15 cellular contexts compared by ENCODE assay signal in genomic region chr12:14946856-14947255, GRCh38. TPM values are rescaled to one million over a fixed set of nuclear protein-coding genes. Genes with fewer than 3 reads are reported as not detected.
DNase-seq lines count a peak whose midpoint lies in the region; ATAC-seq and TF ChIP-seq lines count a peak whose summit lies in the region.
"Had no signal": no experiment of that assay in that cellular context is flagged by ENCODE, and none has a peak within 500 bp of the region (broad histone marks: within the 10 kb centered on the region; RNA-seq: fewer than 3 reads in every experiment).

No MANE protein-coding gene starts in this region.

- peak overlapping the region; percentile 99 for H3K27ac ChIP-seq in CD4-positive, CD25-positive, alpha-beta regulatory T cell (ENCODE audit: insufficient read depth, low read length, poor library complexity, severe bottlenecking)
- peak overlapping the region; percentile 78 to 92 for H3K27ac ChIP-seq in breast epithelium

- no peaks in the 10 kb centered on the region for H3K9me3 ChIP-seq in CD4-positive, CD25-positive, alpha-beta regulatory T cell (ENCODE audit: control insufficient read depth in 2 of 2, low read length in 2 of 2)
- no peaks in the 10 kb centered on the region for H3K9me3 ChIP-seq in breast epithelium

- ATAC-seq in CD4-positive, CD25-positive, alpha-beta regulatory T cell (ENCODE audit: low read depth in 2 of 2) = no peak
- no peak for ATAC-seq in natural killer cell treated with Interleukin-12 subunit alpha and Interleukin-12 subunit beta and Interleukin-15 and Interleukin-18, amount 100 ng/mL, for 72 hours
- no peak for ATAC-seq in sciatic nerve

- DNase-seq in CD4-positive, CD25-positive, alpha-beta regulatory T cell = no peak
- peak; percentile 18 for DNase-seq in HT1080 (ENCODE audit: low read depth)
- DNase-seq in breast epithelium (ENCODE audit: low spot score in 2 of 2) = no peak
- no peak for DNase-seq in natural killer cell treated with Interleukin-12 subunit alpha and Interleukin-12 subunit beta and Interleukin-15 and Interleukin-18, amount 100 ng/mL, for 72 hours (ENCODE audit: low spot score)
- no peak for DNase-seq in NCI-H1092 treated with DMSO at 0.1 percent for 48 hours (lab: John Stamatoyannopoulos, UW)
- DNase-seq in DMS79 treated with DMSO at 0.1 percent for 48 hours (lab: John Stamatoyannopoulos, UW) = no peak
- no peak for DNase-seq in sciatic nerve (ENCODE audit: low spot score)
- DNase-seq in RKO (ENCODE audit: low spot score) = no peak
- DNase-seq: Kasumi-1, mesendoderm, NCI-H2171 treated with DMSO at 0.1 percent for 48 hours had no signal

- H3K4me3 Mint-ChIP-seq in CD4-positive, CD25-positive, alpha-beta regulatory T cell = peak overlapping the region; percentile 37 to 91 (median 64)
- peak overlapping the region; percentile 69 for H3K4me3 Mint-ChIP-seq in natural killer cell treated with Interleukin-12 subunit alpha and Interleukin-12 subunit beta and Interleukin-15 and Interleukin-18, amount 100 ng/mL, for 72 hours
- H3K4me3 Mint-ChIP-seq: brain had no signal

- H3K4me3 ChIP-seq in CD4-positive, CD25-positive, alpha-beta regulatory T cell (ENCODE audit: low read depth, low read length) = peak overlapping the region; percentile 100
- H3K4me3 ChIP-seq in breast epithelium = no peak overlapping the region

- no peaks in the 10 kb centered on the region for H3K27me3 Mint-ChIP-seq in CD4-positive, CD25-positive, alpha-beta regulatory T cell
- no peaks in the 10 kb centered on the region for H3K27me3 Mint-ChIP-seq in natural killer cell treated with Interleukin-12 subunit alpha and Interleukin-12 subunit beta and Interleukin-15 and Interleukin-18, amount 100 ng/mL, for 72 hours
- H3K27me3 Mint-ChIP-seq: brain had no signal

- H3K4me1 Mint-ChIP-seq in CD4-positive, CD25-positive, alpha-beta regulatory T cell = peaks cover 60 to 86% (median 71%) of the 10 kb centered on the region in 4 donors
- peaks cover 54 to 64% of the 10 kb centered on the region in 2 donors for H3K4me1 Mint-ChIP-seq in natural killer cell treated with Interleukin-12 subunit alpha and Interleukin-12 subunit beta and Interleukin-15 and Interleukin-18, amount 100 ng/mL, for 72 hours (ENCODE audit: low read depth in 2 of 2)

- no peaks in the 10 kb centered on the region for H3K27me3 ChIP-seq in CD4-positive, CD25-positive, alpha-beta regulatory T cell (ENCODE audit: control insufficient read depth, insufficient read depth, low read length)
- no peaks in the 10 kb centered on the region for H3K27me3 ChIP-seq in breast epithelium

- no peak for TF ChIP-seq POLR2A in breast epithelium (IDR thresholded peaks at IDR 0.05)

- H3K36me3 ChIP-seq in CD4-positive, CD25-positive, alpha-beta regulatory T cell (ENCODE audit: control insufficient read depth, insufficient read depth, low read length) = peaks cover 88% of the 10 kb centered on the region
- no peaks in the 10 kb centered on the region for H3K36me3 ChIP-seq in breast epithelium

- peaks cover 82% of the 10 kb centered on the region for H3K36me3 Mint-ChIP-seq in CD4-positive, CD25-positive, alpha-beta regulatory T cell
- peaks cover 77% of the 10 kb centered on the region for H3K36me3 Mint-ChIP-seq in natural killer cell treated with Interleukin-12 subunit alpha and Interleukin-12 subunit beta and Interleukin-15 and Interleukin-18, amount 100 ng/mL, for 72 hours
- H3K36me3 Mint-ChIP-seq: brain had no signal

- H3K4me1 ChIP-seq in CD4-positive, CD25-positive, alpha-beta regulatory T cell (ENCODE audit: control insufficient read depth, insufficient read depth, low read length, poor library complexity, severe bottlenecking) = peaks cover 72% of the 10 kb centered on the region
- peaks cover 0 to 6% of the 10 kb centered on the region in 2 donors for H3K4me1 ChIP-seq in breast epithelium

- intact Hi-C loops in breast epithelium (cut with DNase I; ENCODE audit: low total_unique reads) = no loop called here
- intact Hi-C loops in sciatic nerve (cut with DNase I) = no loop called here

- H3K27ac Mint-ChIP-seq in CD4-positive, CD25-positive, alpha-beta regulatory T cell = peak overlapping the region; percentile 94 to 98 (median 94)
- H3K27ac Mint-ChIP-seq in natural killer cell treated with Interleukin-12 subunit alpha and Interleukin-12 subunit beta and Interleukin-15 and Interleukin-18, amount 100 ng/mL, for 72 hours = peak overlapping the region; percentile 89 to 92

- no peaks in the 10 kb centered on the region for H3K9me3 Mint-ChIP-seq in CD4-positive, CD25-positive, alpha-beta regulatory T cell
- H3K9me3 Mint-ChIP-seq in natural killer cell treated with Interleukin-12 subunit alpha and Interleukin-12 subunit beta and Interleukin-15 and Interleukin-18, amount 100 ng/mL, for 72 hours = no peaks in the 10 kb centered on the region
- H3K9me3 Mint-ChIP-seq: brain had no signal

- TF ChIP-seq CTCF in breast epithelium (IDR thresholded peaks at IDR 0.05) = no peak

RNA-seq across cellular contexts. Expression of gene ERP27, which starts 8.5 kb away (rescaled TPM):
- total RNA-seq in CD4-positive, CD25-positive, alpha-beta regulatory T cell = 25.4 TPM
- 1 to 10 TPM; 5.3 to 8.0 (median 6.2) TPM for polyA plus RNA-seq in CD4-positive, CD25-positive, alpha-beta regulatory T cell
- total RNA-seq in HT1080 (2014; rRNA removed; shearing (Covaris generic)) = 0.03 TPM in 1 of 2 replicates, not detected in the other
- polyA plus RNA-seq in HT1080 (2015; cell fraction: cytosol; rRNA removed) = 0.11 TPM in 1 of 2 replicates, not detected in the other
- not detected in 2 replicates for polyA plus RNA-seq in HT1080 (2015; cell fraction: nucleus; rRNA removed)
- total RNA-seq in breast epithelium = 1 to 10 TPM in 2 of 3 donors, under 1 TPM in 1; 0.96 to 8.5 (median 7.8) TPM
- 1 to 10 TPM; 3.2 to 3.7 TPM for total RNA-seq in natural killer cell treated with Interleukin-12 subunit alpha and Interleukin-12 subunit beta and Interleukin-15 and Interleukin-18, amount 100 ng/mL, for 72 hours
- 1.0 TPM for total RNA-seq in sciatic nerve

RNA-seq across cellular contexts. Expression of gene ARHGDIB, which starts 14.5 kb away (rescaled TPM):
- 1,263 TPM for total RNA-seq in CD4-positive, CD25-positive, alpha-beta regulatory T cell
- polyA plus RNA-seq in CD4-positive, CD25-positive, alpha-beta regulatory T cell = 1,000 to 10,000 TPM; 3,550 to 4,641 (median 3,982) TPM
- total RNA-seq in HT1080 (2014; rRNA removed; shearing (Covaris generic)) = 140 and 167 TPM in 2 replicates
- 119 and 121 TPM in 2 replicates for polyA plus RNA-seq in HT1080 (2015; cell fraction: cytosol; rRNA removed)
- polyA plus RNA-seq in HT1080 (2015; cell fraction: nucleus; rRNA removed) = 54.1 and 70.9 TPM in 2 replicates
- total RNA-seq in breast epithelium (100 to 1,000 TPM; 159 to 222 (median 168) TPM), sciatic nerve (73.5 TPM)
- total RNA-seq in natural killer cell treated with Interleukin-12 subunit alpha and Interleukin-12 subunit beta and Interleukin-15 and Interleukin-18, amount 100 ng/mL, for 72 hours = 100 to 1,000 TPM; 412 to 543 TPM

RNA-seq across cellular contexts. Expression of gene PDE6H, which starts 26.0 kb away (rescaled TPM):
- not detected for total RNA-seq in CD4-positive, CD25-positive, alpha-beta regulatory T cell
- not detected for polyA plus RNA-seq in CD4-positive, CD25-positive, alpha-beta regulatory T cell
- not detected in 2 replicates for total RNA-seq in HT1080 (2014; rRNA removed; shearing (Covaris generic))
- polyA plus RNA-seq in HT1080 (2015; cell fraction: cytosol; rRNA removed) = not detected in 2 replicates
- polyA plus RNA-seq in HT1080 (2015; cell fraction: nucleus; rRNA removed) = not detected in 2 replicates
- not detected for total RNA-seq in breast epithelium
- not detected for total RNA-seq in natural killer cell treated with Interleukin-12 subunit alpha and Interleukin-12 subunit beta and Interleukin-15 and Interleukin-18, amount 100 ng/mL, for 72 hours
- not detected for total RNA-seq in sciatic nerve
- total RNA-seq: epithelial cell of proximal tubule; posterior vena cava; T-helper 2 cell treated with Interferon-gamma antibody and Interleukin-4, amounts not matched to agents 100 ng/mL and 5 ng/mL, for 36 hours had no signal
